15 cellular contexts compared by ENCODE assay signal in genomic region chr16:84933774-84934571, GRCh38.
DNase-seq lines count a peak whose midpoint lies in the region; ATAC-seq and TF ChIP-seq lines count a peak whose summit lies in the region.
"Had no signal": no experiment of that assay in that cellular context is flagged by ENCODE, and none has a peak within 500 bp of the region (broad histone marks: within the 10 kb centered on the region; RNA-seq: fewer than 3 reads in every experiment).

No MANE protein-coding gene starts in this region.

- 73% methylated on average over 27 of the region's 27 CpGs for WGBS in prostate gland

- H3K27ac ChIP-seq in cingulate gyrus (ENCODE audit: low read depth, low read length) (peak overlapping the region; percentile 69), prostate gland (peak overlapping the region; percentile 57 to 66)
- H3K27ac ChIP-seq: SK-N-MC had no signal

- intact Hi-C loops in prostate gland (cut with DNase I): no loop called here

- no peak for TF ChIP-seq CTCF in prostate gland (IDR thresholded peaks at IDR 0.05)

- no peak overlapping the region for H3K4me3 ChIP-seq in prostate gland
- H3K4me3 ChIP-seq: SK-N-MC had no signal

- no peaks in the 10 kb centered on the region for H3K36me3 ChIP-seq in prostate gland

- H3K4me1 ChIP-seq in prostate gland (replicated peaks): no peaks in the 10 kb centered on the region

- no peak for ATAC-seq in GM21576 (IDR thresholded peaks at IDR 0.05; ENCODE audit: unreplicated experiment)

- no peaks in the 10 kb centered on the region for H3K27me3 ChIP-seq in prostate gland (replicated peaks; ENCODE audit: insufficient read depth)

- no peaks in the 10 kb centered on the region for H3K9me3 ChIP-seq in prostate gland

- peak; percentile 75 for DNase-seq in Ammon's horn (ENCODE audit: low spot score)
- peak; percentile 18 for DNase-seq in kidney tubule cell (ENCODE audit: low spot score)
- no peak for DNase-seq in prostate gland (ENCODE audit: low spot score)
- DNase-seq in SIG-M5 (lab: John Stamatoyannopoulos, UW): no peak
- no peak for DNase-seq in MV-4-11 (lab: John Stamatoyannopoulos, UW)
- DNase-seq in NCI-H187 (lab: John Stamatoyannopoulos, UW): no peak
- DNase-seq: activated CD4-positive, alpha-beta T cell treated with anti-CD3 and anti-CD28 coated beads, Interleukin-2, amount 10 ng/mL, durations not matched to agents 7 days and 5 days; activated naive CD4-positive, alpha-beta T cell treated with anti-CD3 and anti-CD28 coated beads, Interleukin-2, amount 50 U/mL, for 16 hours; endodermal cell; GF-D8; NCI-H524 treated with DMSO at 0.1 percent for 48 hours; stimulated activated naive CD4-positive, alpha-beta T cell treated with Interleukin-2 at 50 U/mL for 16 hours had no signal

- TF ChIP-seq POLR2A in prostate gland (IDR thresholded peaks at IDR 0.05): no peak

Comparison
In these comparisons a context has a peak if more than half of its experiments do, and no peak if none do; other contexts are left out.
1. DNase-seq: peak in Ammon's horn (single experiment) and kidney tubule cell (single experiment); none in prostate gland (single experiment), SIG-M5 (single experiment), MV-4-11 (single experiment) and NCI-H187 (0 of 2).